ENCODE assay signal across 26 cellular contexts in genomic region chr11:120718171-120718570, GRCh38.
"Had no signal": no experiment of that assay in that cellular context is flagged by ENCODE, and none has a peak within 500 bp of the region (broad histone marks: within the 10 kb centered on the region; RNA-seq: fewer than 3 reads in every experiment).

No MANE protein-coding gene starts in this region.

- DNase-seq: activated CD4-positive, alpha-beta memory T cell treated with anti-CD3 and anti-CD28 coated beads for 36 hours; activated CD4-positive, alpha-beta T cell treated with anti-CD3 and anti-CD28 coated beads, Interleukin-2, amount 10 ng/mL, durations not matched to agents 7 days and 5 days; activated CD4-positive, CD25-positive, alpha-beta regulatory T cell; activated CD8-positive, alpha-beta memory T cell treated with anti-CD3 and anti-CD28 coated beads for 24 hours; activated gamma-delta T cell; activated naive CD4-positive, alpha-beta T cell treated with anti-CD3 and anti-CD28 coated beads for 36 hours; activated T-cell treated with anti-CD3 and anti-CD28 coated beads for 4 hours; activated T-cell treated with anti-CD3 and anti-CD28 coated beads, Interleukin-2, amount 50 U/mL, for 48 hours; amygdala; cerebellar nuclear complex; KG1; NCI-H1092; NCI-H1417 treated with DMSO at 0.1 percent for 48 hours; NCI-H1694; NCI-H2029; NCI-H2107; NCI-H2171 treated with DMSO at 0.1 percent for 48 hours; NCI-H226; NCI-H526 treated with DMSO at 0.1 percent for 48 hours; Peyer's patch; SHP77 treated with DMSO at 0.1 percent for 48 hours; T-cell; T-helper 2 cell; T1000 had no signal

- H3K4me3 ChIP-seq: Peyer's patch had no signal

- H3K27ac ChIP-seq: Peyer's patch, VCaP had no signal

- H3K36me3 ChIP-seq: Peyer's patch had no signal

- H3K27me3 ChIP-seq: Peyer's patch had no signal

- ATAC-seq: activated T-helper 17 cell treated with anti-CD3 and anti-CD28 coated beads, Interleukin-2, amount 50 U/mL, for 72 hours; T-cell had no signal

- H3K9me3 ChIP-seq: Peyer's patch had no signal
